In the genomic region with DNA sequence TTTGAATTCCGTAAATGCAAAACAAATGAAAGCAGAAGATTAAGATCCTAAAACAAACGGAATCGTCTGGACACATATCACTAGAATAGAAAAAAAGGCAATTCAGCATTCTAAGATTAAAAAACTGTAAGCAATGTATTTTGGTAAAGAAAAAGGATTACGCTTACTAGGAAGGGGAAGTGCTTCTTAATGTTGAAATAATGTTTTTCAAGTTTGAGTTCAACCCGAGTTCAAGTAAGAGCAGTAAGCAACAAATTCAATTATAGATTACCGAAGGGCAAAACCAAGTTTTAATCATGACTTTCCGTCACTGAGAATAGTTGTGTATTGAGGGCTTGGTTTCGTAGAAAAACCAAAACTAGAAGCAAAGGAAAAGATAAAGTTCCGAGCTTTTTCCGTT, we compare ENCODE assay signal across 8 cellular contexts. TPM values are rescaled to one million over a fixed set of nuclear protein-coding genes. Genes with fewer than 3 reads are reported as not detected.
DNase-seq lines count a peak whose midpoint lies in the region; ATAC-seq and TF ChIP-seq lines count a peak whose summit lies in the region.

No MANE protein-coding gene starts in this region.

- POLR2A ChIA-PET in A673 (lab: Charles Lee; ENCODE audit: low non-redundant PET), result interaction anchor here (0.6 kb wide), 1 partner anchor 17 kb away, joined by 3 read pairs; no protein-coding TSS in a partner anchor

- peaks cover 54% of the 10 kb centered on the region for H3K4me1 Mint-ChIP-seq in HFFc6 (ENCODE audit: low read depth)
- peaks cover 43% of the 10 kb centered on the region for H3K4me1 Mint-ChIP-seq in activated naive CD8-positive, alpha-beta T cell treated with anti-CD3 and anti-CD28 coated beads, Interleukin-2, amount 50 U/mL, for 24 hours

- TF ChIP-seq CTCF in A673 (conservative IDR thresholded peaks at IDR 0.05; ENCODE audit: low read depth, low read length) (no peak), HFFc6 (IDR thresholded peaks at IDR 0.05) (no peak), lower lobe of right lung (IDR thresholded peaks at IDR 0.05) (no peak)

- H3K27me3 Mint-ChIP-seq in HFFc6 (ENCODE audit: insufficient read depth), result peaks cover 3% of the 10 kb centered on the region; the same call in 1 of the 2 replicates
- no peaks in the 10 kb centered on the region for H3K27me3 Mint-ChIP-seq in activated naive CD8-positive, alpha-beta T cell treated with anti-CD3 and anti-CD28 coated beads, Interleukin-2, amount 50 U/mL, for 24 hours

- peaks cover 8% of the 10 kb centered on the region for H3K36me3 ChIP-seq in A673 (ENCODE audit: insufficient read depth, low read length, poor library complexity, severe bottlenecking)
- no peaks in the 10 kb centered on the region for H3K36me3 ChIP-seq in lower lobe of right lung

- BruUV-seq in A673 (replicated peaks; lab: Mats Ljungman, UMichigan), result no TSS peak

- no peaks in the 10 kb centered on the region for H3K27me3 ChIP-seq in A673 (replicated peaks; ENCODE audit: insufficient read depth, low read depth, low read length, poor library complexity)
- no peaks in the 10 kb centered on the region for H3K27me3 ChIP-seq in lower lobe of right lung (ENCODE audit: low read depth)

- H3K9me3 ChIP-seq in A673 (ENCODE audit: low read depth, low read length, poor library complexity, severe bottlenecking) (no peaks in the 10 kb centered on the region), lower lobe of right lung (no peaks in the 10 kb centered on the region)

- H3K4me3 ChIP-seq in A673 (ENCODE audit: low read depth, low read length, poor library complexity, severe bottlenecking) (peak overlapping the region; percentile 87), lower lobe of right lung (peak overlapping the region; percentile 74)

- H3K27ac ChIP-seq in A673 (ENCODE audit: low read depth, low read length, poor library complexity, severe bottlenecking) (peak overlapping the region; percentile 91), lower lobe of right lung (peak overlapping the region; percentile 94)

- no peak for ATAC-seq in activated naive CD8-positive, alpha-beta T cell treated with anti-CD3 and anti-CD28 coated beads, Interleukin-2, amount 50 U/mL, for 24 hours
- ATAC-seq in lower lobe of right lung, result no peak

- peaks cover under 1% of the 10 kb centered on the region for H3K36me3 Mint-ChIP-seq in HFFc6 (ENCODE audit: low read depth)
- peaks cover 27% of the 10 kb centered on the region for H3K36me3 Mint-ChIP-seq in activated naive CD8-positive, alpha-beta T cell treated with anti-CD3 and anti-CD28 coated beads, Interleukin-2, amount 50 U/mL, for 24 hours (ENCODE audit: low read depth)

- no peaks in the 10 kb centered on the region for H3K9me3 Mint-ChIP-seq in HFFc6
- no peaks in the 10 kb centered on the region for H3K9me3 Mint-ChIP-seq in activated naive CD8-positive, alpha-beta T cell treated with anti-CD3 and anti-CD28 coated beads, Interleukin-2, amount 50 U/mL, for 24 hours

- no peak for DNase-seq in A673 (ENCODE audit: low spot score)
- no peak for DNase-seq in HFFc6
- DNase-seq in activated naive CD8-positive, alpha-beta T cell treated with anti-CD3 and anti-CD28 coated beads, Interleukin-2, amount 50 U/mL, for 24 hours, result no peak
- DNase-seq in lower lobe of right lung, result no peak
- no peak for DNase-seq in iPS-NIHi7 (ENCODE audit: extremely low spot score)
- no peak for DNase-seq in T1000 (lab: John Stamatoyannopoulos, UW)
- no peak for DNase-seq in NCI-H1694 treated with DMSO at 0.1 percent for 48 hours (lab: John Stamatoyannopoulos, UW)
- DNase-seq in islet precursor cell, result no peak

- peak overlapping the region; percentile 99 for H3K4me3 Mint-ChIP-seq in HFFc6
- H3K4me3 Mint-ChIP-seq in activated naive CD8-positive, alpha-beta T cell treated with anti-CD3 and anti-CD28 coated beads, Interleukin-2, amount 50 U/mL, for 24 hours, result peak overlapping the region; percentile 98

- intact Hi-C loops in A673 (cut with micrococcal nuclease; ENCODE audit: unreplicated experiment), result no loop called here
- intact Hi-C loops in lower lobe of right lung (cut with DNase I), result no loop called here

- peaks cover 28% of the 10 kb centered on the region for H3K4me1 ChIP-seq in A673 (ENCODE audit: insufficient read depth, low read length, poor library complexity, severe bottlenecking)
- H3K4me1 ChIP-seq in lower lobe of right lung, result peaks cover 17% of the 10 kb centered on the region

- CTCF ChIA-PET in A673 (lab: Charles Lee), result no interaction called here

- peak overlapping the region; percentile 100 for H3K27ac Mint-ChIP-seq in HFFc6
- peak overlapping the region; percentile 98 for H3K27ac Mint-ChIP-seq in activated naive CD8-positive, alpha-beta T cell treated with anti-CD3 and anti-CD28 coated beads, Interleukin-2, amount 50 U/mL, for 24 hours

RNA-seq across cellular contexts. Expression of a gene that starts 0.6 kb away (rescaled TPM):
- 56.9 and 68.4 TPM in 2 replicates for total RNA-seq in A673 (2021)
- 10 to 100 TPM; 11.6 to 29.8 (median 26.5) TPM for total RNA-seq in HFFc6 (2021; fragmentation: NEBNext Ultra II Directional; extraction: Animal tissue kit (Norgen Biotek cat#: 25700))
- total RNA-seq in lower lobe of right lung, result 3.2 TPM

RNA-seq across cellular contexts. Expression of a gene that starts 0.9 kb away (rescaled TPM):
- total RNA-seq in A673 (2021) (14.8 and 14.9 TPM in 2 replicates), lower lobe of right lung (13.5 TPM)
- 10 to 100 TPM in 5 of 6 experiments, 1 to 10 TPM in 1; 9.0 to 13.1 (median 11.9) TPM for total RNA-seq in HFFc6 (2021; fragmentation: NEBNext Ultra II Directional; extraction: Animal tissue kit (Norgen Biotek cat#: 25700))
